In the genomic region with DNA sequence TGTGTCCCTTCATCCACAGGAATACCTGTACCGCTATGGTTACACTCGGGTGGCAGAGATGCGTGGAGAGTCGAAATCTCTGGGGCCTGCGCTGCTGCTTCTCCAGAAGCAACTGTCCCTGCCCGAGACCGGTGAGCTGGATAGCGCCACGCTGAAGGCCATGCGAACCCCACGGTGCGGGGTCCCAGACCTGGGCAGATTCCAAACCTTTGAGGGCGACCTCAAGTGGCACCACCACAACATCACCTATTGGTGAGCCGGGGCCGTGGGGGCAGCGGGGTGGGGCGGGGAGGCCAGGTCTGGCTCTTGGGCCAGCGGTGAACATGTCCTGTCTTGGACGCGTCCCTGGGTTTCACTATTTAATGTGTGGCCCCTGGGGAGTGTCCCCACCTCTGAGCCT, we compare ENCODE assay signal across 27 cellular contexts. TPM values are rescaled to one million over a fixed set of nuclear protein-coding genes. Genes with fewer than 3 reads are reported as not detected.
DNase-seq lines count a peak whose midpoint lies in the region; ATAC-seq lines count a peak whose summit lies in the region.
"Had no signal": no experiment of that assay in that cellular context is flagged by ENCODE, and none has a peak within 500 bp of the region (broad histone marks: within the 10 kb centered on the region; RNA-seq: fewer than 3 reads in every experiment).

No MANE protein-coding gene starts in this region.

- H2AK5ac ChIP-seq in mesendoderm (ENCODE audit: low read length): no peak overlapping the region

- H3K4me3 ChIP-seq in mesendoderm (ENCODE audit: low read length): no peak overlapping the region
- no peak overlapping the region for H3K4me3 ChIP-seq in skeletal muscle satellite cell (ENCODE audit: low read length)
- H3K4me3 ChIP-seq: cardiac muscle cell, GM12878 had no signal

- peak overlapping the region; percentile 47 for H3K56ac ChIP-seq in mesendoderm (ENCODE audit: low read length)

- no peaks in the 10 kb centered on the region for H3K9me3 Mint-ChIP-seq in activated CD4-positive, alpha-beta T cell treated with anti-CD3 and anti-CD28 coated beads, Interleukin-2, amount 10 ng/mL, durations not matched to agents 24 days and 14 days
- H3K9me3 Mint-ChIP-seq in activated CD4-positive, alpha-beta T cell treated with anti-CD3 and anti-CD28 coated beads for 36 hours (ENCODE audit: low read depth): no peaks in the 10 kb centered on the region
- H3K9me3 Mint-ChIP-seq: activated CD8-positive, alpha-beta T cell treated with anti-CD3 and anti-CD28 coated beads for 36 hours; activated naive CD8-positive, alpha-beta T cell treated with anti-CD3 and anti-CD28 coated beads, Interleukin-2, amount 50 U/mL, for 24 hours had no signal

- H3K4me1 ChIP-seq in mesendoderm (ENCODE audit: control insufficient read depth, low read depth, low read length) (peaks cover 17% of the 10 kb centered on the region), skeletal muscle satellite cell (ENCODE audit: control insufficient read depth, insufficient read depth, low read length) (peaks cover 11% of the 10 kb centered on the region)

- H3K27me3 ChIP-seq in mesendoderm (ENCODE audit: insufficient read depth, low read length, poor library complexity) (no peaks in the 10 kb centered on the region), skeletal muscle satellite cell (ENCODE audit: control insufficient read depth, insufficient read depth, low read length) (peaks cover 89% of the 10 kb centered on the region)
- H3K27me3 ChIP-seq: cardiac muscle cell had no signal

- no peak overlapping the region for H3K9ac ChIP-seq in mesendoderm (ENCODE audit: low read length)
- no peak overlapping the region for H3K9ac ChIP-seq in skeletal muscle satellite cell (ENCODE audit: low read depth, low read length)

- no peak overlapping the region for H3K23ac ChIP-seq in mesendoderm (ENCODE audit: low read length)

- no peak overlapping the region for H2BK15ac ChIP-seq in mesendoderm (replicated peaks; ENCODE audit: low read depth)

- H3K4me2 ChIP-seq in mesendoderm (ENCODE audit: low read length) (no peak overlapping the region), skeletal muscle satellite cell (ENCODE audit: low read length) (peak overlapping the region; percentile 33)

- no peak overlapping the region for H3K4ac ChIP-seq in mesendoderm (ENCODE audit: low read depth, low read length)

- H3K36me3 ChIP-seq in mesendoderm (ENCODE audit: control insufficient read depth, insufficient read depth, low read length): no peaks in the 10 kb centered on the region
- H3K36me3 ChIP-seq in skeletal muscle satellite cell (ENCODE audit: insufficient read depth, low read length): no peaks in the 10 kb centered on the region
- H3K36me3 ChIP-seq: cardiac muscle cell, suprapubic skin had no signal

- no peaks in the 10 kb centered on the region for H3K79me1 ChIP-seq in mesendoderm (ENCODE audit: low read length)

- peaks cover 68% of the 10 kb centered on the region for H3K4me1 Mint-ChIP-seq in activated CD4-positive, alpha-beta T cell treated with anti-CD3 and anti-CD28 coated beads, Interleukin-2, amount 10 ng/mL, durations not matched to agents 24 days and 14 days
- H3K4me1 Mint-ChIP-seq in activated CD4-positive, alpha-beta T cell treated with anti-CD3 and anti-CD28 coated beads for 36 hours: peaks cover 82% of the 10 kb centered on the region
- H3K4me1 Mint-ChIP-seq in T-helper 17 cell: peaks cover 65% of the 10 kb centered on the region

- H2BK5ac ChIP-seq in mesendoderm (ENCODE audit: low read length): no peak overlapping the region

- H3K79me2 ChIP-seq in mesendoderm (ENCODE audit: control insufficient read depth, insufficient read depth, low read length): no peaks in the 10 kb centered on the region

- H2BK120ac ChIP-seq in mesendoderm (ENCODE audit: low read depth, low read length): no peak overlapping the region

- no peak overlapping the region for H3K18ac ChIP-seq in mesendoderm (ENCODE audit: low read length)

- DNase-seq in activated CD4-positive, alpha-beta T cell treated with anti-CD3 and anti-CD28 coated beads, Interleukin-2, amount 10 ng/mL, durations not matched to agents 24 days and 14 days: no peak
- DNase-seq in activated CD4-positive, alpha-beta T cell treated with anti-CD3 and anti-CD28 coated beads for 36 hours: no peak
- DNase-seq in T-helper 17 cell (no peak), mesendoderm (no peak), medulla oblongata (ENCODE audit: extremely low spot score) (no peak), iPS-NIHi11 (ENCODE audit: low spot score) (no peak)
- DNase-seq in stimulated activated CD4-positive, alpha-beta T cell treated with anti-CD3 and anti-CD28 coated beads, Interleukin-12 subunit alpha, Interleukin-12 subunit beta, amount 100 ng/mL, for 4 hours: no peak
- DNase-seq: 8988T; activated CD4-positive, alpha-beta T cell treated with anti-CD3 and anti-CD28 coated beads for 1 hour; EL; glutamatergic neuron; Kasumi-1; mesenchymal stem cell; NCI-H1436 treated with DMSO at 0.1 percent for 48 hours; NCI-H2107; occipital lobe; Right ventricle myocardium superior had no signal

- CTCF ChIA-PET in activated CD4-positive, alpha-beta T cell treated with anti-CD3 and anti-CD28 coated beads for 36 hours (lab: Charles Lee): interaction anchor here (0.7 to 1.0 kb wide), 2 partner anchors 11 to 24 kb away, joined by 3 to 4 read pairs; no protein-coding TSS in a partner anchor

- no peak overlapping the region for H3K27ac ChIP-seq in mesendoderm (ENCODE audit: low read depth, low read length)
- H3K27ac ChIP-seq: cardiac muscle cell, coronary artery, suprapubic skin had no signal

- WGBS in mesendoderm (ENCODE audit: extremely low coverage, insufficient coverage, low lambda C conversion rate): no CpG with 5 or more reads among the region's 20 CpGs

- no peak overlapping the region for H4K8ac ChIP-seq in mesendoderm (ENCODE audit: low read depth, low read length)

- POLR2A ChIA-PET in activated CD4-positive, alpha-beta T cell treated with anti-CD3 and anti-CD28 coated beads for 36 hours (lab: Charles Lee): no interaction called here

- no peaks in the 10 kb centered on the region for H3K9me3 ChIP-seq in T-helper 17 cell (ENCODE audit: control insufficient read depth, low read length, poor library complexity, severe bottlenecking)
- peaks cover 3% of the 10 kb centered on the region for H3K9me3 ChIP-seq in skeletal muscle satellite cell (replicated peaks; ENCODE audit: low read length)
- H3K9me3 ChIP-seq: suprapubic skin had no signal

- H4K5ac ChIP-seq in mesendoderm (ENCODE audit: low read length): no peak overlapping the region

- peaks cover 2% of the 10 kb centered on the region for H3K36me3 Mint-ChIP-seq in activated CD4-positive, alpha-beta T cell treated with anti-CD3 and anti-CD28 coated beads, Interleukin-2, amount 10 ng/mL, durations not matched to agents 24 days and 14 days (ENCODE audit: low read depth)
- H3K36me3 Mint-ChIP-seq in activated CD4-positive, alpha-beta T cell treated with anti-CD3 and anti-CD28 coated beads for 36 hours (ENCODE audit: low read depth): no peaks in the 10 kb centered on the region
- peaks cover 8% of the 10 kb centered on the region for H3K36me3 Mint-ChIP-seq in T-helper 17 cell (ENCODE audit: low read depth)

- no peak overlapping the region for H3K27ac Mint-ChIP-seq in activated CD4-positive, alpha-beta T cell treated with anti-CD3 and anti-CD28 coated beads, Interleukin-2, amount 10 ng/mL, durations not matched to agents 24 days and 14 days
- H3K27ac Mint-ChIP-seq in activated CD4-positive, alpha-beta T cell treated with anti-CD3 and anti-CD28 coated beads for 36 hours: no peak overlapping the region
- H3K27ac Mint-ChIP-seq in T-helper 17 cell: no peak overlapping the region
- H3K27ac Mint-ChIP-seq: activated CD8-positive, alpha-beta T cell treated with anti-CD3 and anti-CD28 coated beads for 36 hours; activated naive CD8-positive, alpha-beta T cell treated with anti-CD3 and anti-CD28 coated beads, Interleukin-2, amount 50 U/mL, for 24 hours had no signal

- intact Hi-C loops in activated CD4-positive, alpha-beta T cell treated with anti-CD3 and anti-CD28 coated beads, Interleukin-2, amount 10 ng/mL, durations not matched to agents 24 days and 14 days (cut with micrococcal nuclease): loop anchor here (5.0 kb wide), 1 partner anchor 38 kb away; a partner anchor contains a TSS
- intact Hi-C loops in activated CD4-positive, alpha-beta T cell treated with anti-CD3 and anti-CD28 coated beads for 36 hours (cut with DNase I, micrococcal nuclease): loop anchor here (1.0 to 5.0 kb wide), 6 partner anchors 10 to 677 kb away; a partner anchor contains a TSS

- ATAC-seq in activated CD4-positive, alpha-beta T cell treated with anti-CD3 and anti-CD28 coated beads for 36 hours: no peak
- no peak for ATAC-seq in T-helper 17 cell
- ATAC-seq: left lobe of liver had no signal

- H3K4me3 Mint-ChIP-seq in activated CD4-positive, alpha-beta T cell treated with anti-CD3 and anti-CD28 coated beads, Interleukin-2, amount 10 ng/mL, durations not matched to agents 24 days and 14 days: peak overlapping the region; percentile 10
- H3K4me3 Mint-ChIP-seq in activated CD4-positive, alpha-beta T cell treated with anti-CD3 and anti-CD28 coated beads for 36 hours: no peak overlapping the region
- peak overlapping the region; percentile 79 for H3K4me3 Mint-ChIP-seq in T-helper 17 cell

- H3K27me3 Mint-ChIP-seq in activated CD4-positive, alpha-beta T cell treated with anti-CD3 and anti-CD28 coated beads, Interleukin-2, amount 10 ng/mL, durations not matched to agents 24 days and 14 days: peaks cover 57% of the 10 kb centered on the region
- peaks cover 51% of the 10 kb centered on the region for H3K27me3 Mint-ChIP-seq in activated CD4-positive, alpha-beta T cell treated with anti-CD3 and anti-CD28 coated beads for 36 hours
- peaks cover 50% of the 10 kb centered on the region for H3K27me3 Mint-ChIP-seq in T-helper 17 cell

RNA-seq across cellular contexts. Expression of a gene that starts 1.1 kb away (rescaled TPM):
- 0.19 and 0.28 TPM in 2 replicates for total RNA-seq in activated CD4-positive, alpha-beta T cell treated with anti-CD3 and anti-CD28 coated beads, Interleukin-2, amount 10 ng/mL, durations not matched to agents 24 days and 14 days
- not detected for total RNA-seq in activated CD4-positive, alpha-beta T cell treated with anti-CD3 and anti-CD28 coated beads for 36 hours
- 1 to 10 TPM; 2.6 to 2.7 TPM for total RNA-seq in T-helper 17 cell
- 6.3 TPM for polyA plus RNA-seq in mesendoderm (2013, experiment 1 of 2)
- 6.2 TPM for polyA plus RNA-seq in mesendoderm (2013, experiment 2 of 2)
- 0.22 and 0.51 TPM in 2 replicates for total RNA-seq in skeletal muscle satellite cell (2012; rRNA removed)
- total RNA-seq: cardiac muscle cell, occipital lobe had no signal

RNA-seq across cellular contexts. Expression of a gene that starts 19.2 kb away (rescaled TPM):
- total RNA-seq in activated CD4-positive, alpha-beta T cell treated with anti-CD3 and anti-CD28 coated beads, Interleukin-2, amount 10 ng/mL, durations not matched to agents 24 days and 14 days: not detected in 2 replicates
- under 1 TPM; 0.49 to 0.73 TPM for total RNA-seq in activated CD4-positive, alpha-beta T cell treated with anti-CD3 and anti-CD28 coated beads for 36 hours
- total RNA-seq in T-helper 17 cell: not detected
- polyA plus RNA-seq in mesendoderm (2013, experiment 1 of 2): 20.5 TPM
- polyA plus RNA-seq in mesendoderm (2013, experiment 2 of 2): 21.4 TPM
- total RNA-seq in skeletal muscle satellite cell (2012; rRNA removed): under 0.01 and 0.22 TPM in 2 replicates
- total RNA-seq: left lobe of liver, Right ventricle myocardium superior, skeletal muscle tissue, ureter had no signal

RNA-seq across cellular contexts. Expression of a gene that starts 37.8 kb away (rescaled TPM):
- total RNA-seq in activated CD4-positive, alpha-beta T cell treated with anti-CD3 and anti-CD28 coated beads, Interleukin-2, amount 10 ng/mL, durations not matched to agents 24 days and 14 days: 37.5 and 39.5 TPM in 2 replicates
- total RNA-seq in activated CD4-positive, alpha-beta T cell treated with anti-CD3 and anti-CD28 coated beads for 36 hours: 10 to 100 TPM; 27.4 to 28.9 TPM
- 100 to 1,000 TPM in 1 of 2 donors, 10 to 100 TPM in 1; 95.1 to 129 TPM for total RNA-seq in T-helper 17 cell
- polyA plus RNA-seq in mesendoderm (2013, experiment 1 of 2): 10.9 TPM
- 10.4 TPM for polyA plus RNA-seq in mesendoderm (2013, experiment 2 of 2)
- 16.7 and 20.5 TPM in 2 replicates for total RNA-seq in skeletal muscle satellite cell (2012; rRNA removed)
